Comparison of ENCODE assay signal across 8 cellular contexts in the genomic region with DNA sequence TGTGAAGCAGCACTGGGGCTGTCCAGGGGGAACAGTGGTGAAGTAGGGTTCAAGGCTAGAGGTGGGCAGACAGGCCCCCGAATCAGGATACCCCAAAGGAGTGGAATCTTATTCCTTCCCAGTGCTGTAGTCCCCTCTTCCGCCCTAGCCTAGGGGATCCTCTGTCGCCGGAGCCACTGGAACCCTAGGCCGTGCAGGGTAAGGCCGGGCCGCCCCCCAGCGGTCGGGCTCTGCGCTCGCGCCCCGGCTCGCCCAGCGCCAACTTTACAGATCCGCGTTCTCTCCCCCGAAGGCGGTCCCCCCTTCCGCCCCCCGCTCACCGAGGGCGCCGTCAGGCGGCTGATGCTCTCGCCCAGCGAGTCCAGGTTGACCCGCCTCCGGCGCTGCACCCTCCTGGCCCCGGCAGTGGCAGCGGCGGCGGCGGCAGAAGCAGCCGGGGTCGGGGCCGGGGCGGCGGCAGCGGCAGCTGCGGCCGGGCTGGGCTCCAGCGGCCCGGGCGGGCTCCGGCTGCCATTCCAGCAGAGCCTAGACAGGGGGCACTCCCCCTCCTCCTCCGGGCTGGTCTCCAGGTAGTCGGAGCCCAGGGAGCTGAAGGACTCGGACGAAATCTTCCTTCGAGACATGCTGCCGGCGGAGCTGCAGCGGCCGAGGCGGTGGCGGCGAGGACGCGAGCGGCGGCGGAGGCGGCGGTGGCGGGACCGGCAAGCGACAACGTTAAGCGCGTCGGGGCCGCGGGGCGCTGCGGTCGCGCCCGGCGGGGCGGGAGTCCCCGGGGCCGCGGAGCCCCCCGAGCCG. TPM values are rescaled to one million over a fixed set of nuclear protein-coding genes. Genes with fewer than 3 reads are reported as not detected.
DNase-seq lines count a peak whose midpoint lies in the region; ATAC-seq and TF ChIP-seq lines count a peak whose summit lies in the region.

No MANE protein-coding gene starts in this region.

- TF ChIP-seq CTCF in VCaP (conservative IDR thresholded peaks at IDR 0.05), result peak; percentile 95
- peak; percentile 52 for TF ChIP-seq CTCF in fibroblast of villous mesenchyme (IDR thresholded peaks at IDR 0.05; ENCODE audit: insufficient read depth, low read depth, low read length)
- peak; percentile 87 for TF ChIP-seq CTCF in neural cell (IDR thresholded peaks at IDR 0.05; ENCODE audit: poor library complexity, severe bottlenecking)

- H3K27ac ChIP-seq in VCaP (peak overlapping the region; percentile 86), neural cell (ENCODE audit: low read length) (peak overlapping the region; percentile 38)

- in situ Hi-C loops in KBM-7 (cut with MboI; ENCODE audit: low pct_unique_long_range_greater_than_20kb, low sequenced_read_pairs), result no loop called here

- peak overlapping the region; percentile 0 for H2AFZ ChIP-seq in neural cell (ENCODE audit: low read depth, low read length)

- H3K27me3 ChIP-seq in neural cell (ENCODE audit: insufficient read depth, low read depth, low read length), result peaks cover 11% of the 10 kb centered on the region

- H3K9ac ChIP-seq in neural cell (ENCODE audit: low read length), result peak overlapping the region; percentile 71

- peak; percentile 20 to 28 for ATAC-seq in activated CD4-positive, CD25-positive, alpha-beta regulatory T cell treated with anti-CD3 and anti-CD28 coated beads, Interleukin-2, amount 50 U/mL, for 24 hours
- peak; percentile 63 for ATAC-seq in GM21786 (IDR thresholded peaks at IDR 0.05; ENCODE audit: unreplicated experiment)

- H3K79me2 ChIP-seq in neural cell (replicated peaks; ENCODE audit: insufficient read depth, low read length), result no peaks in the 10 kb centered on the region

- TF ChIP-seq EP300 in neural cell (conservative IDR thresholded peaks at IDR 0.05; ENCODE audit: poor library complexity, severe bottlenecking), result peak; percentile 10

- peak; percentile 85 for TF ChIP-seq RAD21 in neural cell (conservative IDR thresholded peaks at IDR 0.05)

- H3K4me3 ChIP-seq in fibroblast of villous mesenchyme (ENCODE audit: low read depth, low read length) (peak overlapping the region; percentile 48), neural cell (ENCODE audit: low read length) (peak overlapping the region; percentile 69)

- H3K9me3 ChIP-seq in neural cell (ENCODE audit: low read length), result no peaks in the 10 kb centered on the region

- H3F3A ChIP-seq in neural cell (ENCODE audit: insufficient read depth, low read length, poor library complexity, severe bottlenecking), result no peaks in the 10 kb centered on the region

- no peaks in the 10 kb centered on the region for H4K20me1 ChIP-seq in neural cell (ENCODE audit: insufficient read depth)

- no peaks in the 10 kb centered on the region for H3K36me3 ChIP-seq in neural cell (ENCODE audit: insufficient read depth, low read length)

- no peaks in the 10 kb centered on the region for H3K9me2 ChIP-seq in neural cell (ENCODE audit: insufficient read depth, low read length)

- peak overlapping the region; percentile 56 for H3K4me2 ChIP-seq in neural cell (ENCODE audit: low read length)

- no peak for DNase-seq in activated CD4-positive, CD25-positive, alpha-beta regulatory T cell treated with anti-CD3 and anti-CD28 coated beads, Interleukin-2, amount 50 U/mL, for 72 hours
- DNase-seq in KBM-7, result peak; percentile 71
- DNase-seq in fibroblast of villous mesenchyme (ENCODE audit: low read depth), result peak; percentile 24
- no peak for DNase-seq in cortex of kidney (lab: John Stamatoyannopoulos, UW)

TF ChIP-seq in neural cell, 6 proteins besides CTCF, POLR2A, EP300 and RAD21:
- TF ChIP-seq TAF1 (IDR thresholded peaks at IDR 0.05; ENCODE audit: low read depth), result no peak
- TF ChIP-seq EZH2 (IDR thresholded peaks at IDR 0.05; ENCODE audit: borderline replicate concordance, insufficient read depth, low read length, poor library complexity, severe bottlenecking), result no peak
- TF ChIP-seq, protein P1, sequence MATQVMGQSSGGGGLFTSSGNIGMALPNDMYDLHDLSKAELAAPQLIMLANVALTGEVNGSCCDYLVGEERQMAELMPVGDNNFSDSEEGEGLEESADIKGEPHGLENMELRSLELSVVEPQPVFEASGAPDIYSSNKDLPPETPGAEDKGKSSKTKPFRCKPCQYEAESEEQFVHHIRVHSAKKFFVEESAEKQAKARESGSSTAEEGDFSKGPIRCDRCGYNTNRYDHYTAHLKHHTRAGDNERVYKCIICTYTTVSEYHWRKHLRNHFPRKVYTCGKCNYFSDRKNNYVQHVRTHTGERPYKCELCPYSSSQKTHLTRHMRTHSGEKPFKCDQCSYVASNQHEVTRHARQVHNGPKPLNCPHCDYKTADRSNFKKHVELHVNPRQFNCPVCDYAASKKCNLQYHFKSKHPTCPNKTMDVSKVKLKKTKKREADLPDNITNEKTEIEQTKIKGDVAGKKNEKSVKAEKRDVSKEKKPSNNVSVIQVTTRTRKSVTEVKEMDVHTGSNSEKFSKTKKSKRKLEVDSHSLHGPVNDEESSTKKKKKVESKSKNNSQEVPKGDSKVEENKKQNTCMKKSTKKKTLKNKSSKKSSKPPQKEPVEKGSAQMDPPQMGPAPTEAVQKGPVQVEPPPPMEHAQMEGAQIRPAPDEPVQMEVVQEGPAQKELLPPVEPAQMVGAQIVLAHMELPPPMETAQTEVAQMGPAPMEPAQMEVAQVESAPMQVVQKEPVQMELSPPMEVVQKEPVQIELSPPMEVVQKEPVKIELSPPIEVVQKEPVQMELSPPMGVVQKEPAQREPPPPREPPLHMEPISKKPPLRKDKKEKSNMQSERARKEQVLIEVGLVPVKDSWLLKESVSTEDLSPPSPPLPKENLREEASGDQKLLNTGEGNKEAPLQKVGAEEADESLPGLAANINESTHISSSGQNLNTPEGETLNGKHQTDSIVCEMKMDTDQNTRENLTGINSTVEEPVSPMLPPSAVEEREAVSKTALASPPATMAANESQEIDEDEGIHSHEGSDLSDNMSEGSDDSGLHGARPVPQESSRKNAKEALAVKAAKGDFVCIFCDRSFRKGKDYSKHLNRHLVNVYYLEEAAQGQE (IDR thresholded peaks at IDR 0.05; ENCODE audit: borderline replicate concordance), result peak; percentile 38
- no peak for TF ChIP-seq POLR2AphosphoS5 (IDR thresholded peaks at IDR 0.05)
- TF ChIP-seq SMC3 (conservative IDR thresholded peaks at IDR 0.05; ENCODE audit: poor library complexity), result peak; percentile 80
- peak; percentile 46 for TF ChIP-seq MXI1 (conservative IDR thresholded peaks at IDR 0.05; ENCODE audit: poor library complexity, severe bottlenecking)

RNA-seq across cellular contexts. Expression of a gene that starts 0.6 kb away (rescaled TPM):
- 0.43 and 0.64 TPM in 2 replicates for total RNA-seq in fibroblast of villous mesenchyme
- 4.9 and 5.1 TPM in 2 replicates for polyA plus RNA-seq in neural cell
- polyA minus RNA-seq in neural cell, result 21.7 and 23.7 TPM in 2 replicates

Comparison
In these comparisons a context has a peak if more than half of its experiments do, and no peak if none do; other contexts are left out.
1. DNase-seq: peak in KBM-7 (single experiment) and fibroblast of villous mesenchyme (single experiment); none in activated CD4-positive, CD25-positive, alpha-beta regulatory T cell treated with anti-CD3 and anti-CD28 coated beads, Interleukin-2, amount 50 U/mL, for 72 hours (single experiment) and cortex of kidney (single experiment).
2. Peak in every context shown above with its lines, with median percentiles within 50 percentile points of each other: CTCF ChIP-seq.